In genomic region chr1:89820423-89821321, GRCh38 we compare ENCODE assay signal across 1 cellular context.
TF ChIP-seq lines count a peak whose summit lies in the region.

Gene LRRC8D, plus strand, starts transcription at chr1:89821032. Its CDS starts 112,037 bp downstream, at chr1:89933069.

TF ChIP-seq in HepG2, 621 proteins besides CTCF, POLR2A, EP300 and RAD21 (continued from another document and continues in another):
- TF ChIP-seq ZNF800 (CRISPR knock-in tag; IDR thresholded peaks at IDR 0.05) (no peak), ZNF574 (CRISPR knock-in tag; IDR thresholded peaks at IDR 0.05) (0 out of 2 replicates have a peak, but pooled peaks have one; percentile 34), ZNF362 (CRISPR knock-in tag; IDR thresholded peaks at IDR 0.05; ENCODE audit: borderline replicate concordance) (no peak), ZNF350 (CRISPR knock-in tag; IDR thresholded peaks at IDR 0.05; ENCODE audit: borderline replicate concordance, low read depth) (no peak), ZNF558 (CRISPR knock-in tag; IDR thresholded peaks at IDR 0.05; ENCODE audit: borderline replicate concordance) (no peak; the same call in 1 of the 2 replicates), MZF1 (CRISPR knock-in tag; IDR thresholded peaks at IDR 0.05; ENCODE audit: borderline replicate concordance) (no peak), ELF1 (CRISPR knock-in tag; IDR thresholded peaks at IDR 0.05) (no peak), ARID4A (CRISPR knock-in tag; IDR thresholded peaks at IDR 0.05; ENCODE audit: borderline replicate concordance) (peak; percentile 69), ZBTB4 (CRISPR knock-in tag; IDR thresholded peaks at IDR 0.05; ENCODE audit: borderline replicate concordance) (no peak), ZNF776 (CRISPR knock-in tag; IDR thresholded peaks at IDR 0.05) (peak; percentile 26; the same call in 1 of the 2 replicates), PREB (CRISPR knock-in tag; IDR thresholded peaks at IDR 0.05) (no peak), ZNF768 (CRISPR knock-in tag; IDR thresholded peaks at IDR 0.05) (peak; percentile 55; the same call in 1 of the 2 replicates), ZNF136 (CRISPR knock-in tag; IDR thresholded peaks at IDR 0.05; ENCODE audit: low read depth) (peak; percentile 89; the same call in 1 of the 2 replicates), CBX1 (IDR thresholded peaks at IDR 0.05; ENCODE audit: low read depth) (peak; percentile 52), ZNF7 (CRISPR knock-in tag; IDR thresholded peaks at IDR 0.05) (no peak), AGO1 (IDR thresholded peaks at IDR 0.05; ENCODE audit: low read depth, low read length, poor library complexity, severe bottlenecking) (peak; percentile 29), AHR (CRISPR knock-in tag; IDR thresholded peaks at IDR 0.05) (0 out of 2 replicates have a peak, but pooled peaks have one; percentile 50), ZNF878 (CRISPR knock-in tag; IDR thresholded peaks at IDR 0.05) (no peak), ZMAT5 (CRISPR knock-in tag; IDR thresholded peaks at IDR 0.05; ENCODE audit: borderline replicate concordance, low read depth) (no peak; the same call in 1 of the 2 replicates), E2F5 (CRISPR knock-in tag; conservative IDR thresholded peaks at IDR 0.05) (no peak), MXD3 (CRISPR knock-in tag; IDR thresholded peaks at IDR 0.05) (peak; percentile 67), FOXO4 (CRISPR knock-in tag; conservative IDR thresholded peaks at IDR 0.05) (no peak), DR1 (CRISPR knock-in tag; IDR thresholded peaks at IDR 0.05) (peak; percentile 71), SAFB2 (CRISPR knock-in tag; IDR thresholded peaks at IDR 0.05; ENCODE audit: borderline replicate concordance, low read depth) (no peak), ARNT (IDR thresholded peaks at IDR 0.05) (no peak), MAX (IDR thresholded peaks at IDR 0.05) (peak; percentile 87), ZBTB1 (CRISPR knock-in tag; IDR thresholded peaks at IDR 0.05; ENCODE audit: borderline replicate concordance) (no peak), TCF7L2 (IDR thresholded peaks at IDR 0.05; ENCODE audit: low read depth, low read length) (no peak), ZNF264 (CRISPR knock-in tag; IDR thresholded peaks at IDR 0.05) (peak; percentile 62; the same call in 1 of the 2 replicates), MAFF (IDR thresholded peaks at IDR 0.05; ENCODE audit: low read depth, low read length) (no peak), ZNF235 (CRISPR knock-in tag; IDR thresholded peaks at IDR 0.05; ENCODE audit: borderline replicate concordance) (0 out of 2 replicates have a peak, but pooled peaks have one; percentile 79), MXD4 (CRISPR knock-in tag; IDR thresholded peaks at IDR 0.05) (peak; percentile 46; the same call in 1 of the 2 replicates), TCF12 (IDR thresholded peaks at IDR 0.05) (no peak), TCF12 (CRISPR knock-in tag; IDR thresholded peaks at IDR 0.05) (no peak), CREBL2 (CRISPR knock-in tag; IDR thresholded peaks at IDR 0.05; ENCODE audit: borderline replicate concordance) (no peak), HNRNPL (IDR thresholded peaks at IDR 0.05; ENCODE audit: low read depth, low read length) (no peak), ZFP90 (CRISPR knock-in tag; IDR thresholded peaks at IDR 0.05; ENCODE audit: borderline replicate concordance) (no peak), ZC3H13 (CRISPR knock-in tag; IDR thresholded peaks at IDR 0.05) (0 out of 2 replicates have a peak, but pooled peaks have one; percentile 50), HOXA5 (CRISPR knock-in tag; IDR thresholded peaks at IDR 0.05) (peak; percentile 58; the same call in 1 of the 2 replicates)
